ENCODE assay signal across 8 cellular contexts in the genomic region with DNA sequence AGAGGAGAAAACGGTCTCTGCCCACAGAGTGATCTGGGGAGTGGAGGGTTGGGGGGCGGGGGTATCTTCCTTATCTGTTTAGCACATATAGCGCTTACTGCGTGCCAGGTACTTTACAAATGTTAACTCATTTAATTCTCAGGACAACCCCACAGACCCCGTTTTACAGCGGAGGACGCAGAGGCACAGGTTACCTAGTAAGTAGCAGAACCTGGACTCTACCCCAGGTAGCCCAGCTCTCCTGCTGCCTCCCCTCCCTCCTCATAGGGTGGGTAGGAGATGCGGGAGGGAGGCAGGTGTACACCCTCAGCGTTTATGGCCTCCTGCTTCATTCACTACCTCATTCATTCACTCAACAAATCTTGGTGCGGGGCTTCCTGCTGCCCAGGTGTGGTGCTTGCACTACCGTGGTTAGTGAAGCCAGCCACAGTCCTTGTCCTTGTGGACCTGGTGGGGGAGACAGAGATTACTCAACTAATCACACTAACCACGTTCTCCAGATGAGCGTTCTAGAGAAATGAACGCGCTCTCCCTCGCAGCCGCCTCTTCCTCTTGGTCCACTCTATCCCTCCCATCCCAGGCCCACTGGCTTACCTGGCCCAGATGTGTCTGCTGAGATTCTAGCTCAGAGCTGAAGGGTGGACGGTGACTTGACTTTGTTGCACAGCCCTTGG.
DNase-seq lines count a peak whose midpoint lies in the region; ATAC-seq and TF ChIP-seq lines count a peak whose summit lies in the region.

No MANE protein-coding gene starts in this region.

- POLR2A ChIA-PET in T-cell (lab: Charles Lee): no interaction called here

- no peak overlapping the region for H3K4me3 Mint-ChIP-seq in natural killer cell treated with Interleukin-12 subunit alpha and Interleukin-12 subunit beta and Interleukin-15 and Interleukin-18, amount 100 ng/mL, for 72 hours
- H3K4me3 Mint-ChIP-seq in natural killer cell: no peak overlapping the region
- H3K4me3 Mint-ChIP-seq in T-cell: peak overlapping the region in 1 of 3 donors; percentile 65
- peak overlapping the region; percentile 74 for H3K4me3 Mint-ChIP-seq in type B pancreatic cell

- peak overlapping the region; percentile 69; the same call in 1 of the 2 replicates for H3K4me3 ChIP-seq in iPS-20b (ENCODE audit: low read length)

- peaks cover 14 to 32% of the 10 kb centered on the region in 2 donors for H3K27me3 Mint-ChIP-seq in natural killer cell treated with Interleukin-12 subunit alpha and Interleukin-12 subunit beta and Interleukin-15 and Interleukin-18, amount 100 ng/mL, for 72 hours
- H3K27me3 Mint-ChIP-seq in natural killer cell (ENCODE audit: low read depth in 2 of 2) (peaks cover 30 to 31% of the 10 kb centered on the region in 2 donors), T-cell (peaks cover 3 to 16% of the 10 kb centered on the region in 2 donors), type B pancreatic cell (peaks cover 49% of the 10 kb centered on the region)

- no peak for ATAC-seq in natural killer cell treated with Interleukin-12 subunit alpha and Interleukin-12 subunit beta and Interleukin-15 and Interleukin-18, amount 100 ng/mL, for 72 hours
- no peak for ATAC-seq in natural killer cell
- ATAC-seq in T-cell (replicated peaks in 1 of 4): peak in 3 of 4 experiments; percentile 18 to 29 (median 26)
- ATAC-seq in GM21360 (IDR thresholded peaks at IDR 0.05; ENCODE audit: unreplicated experiment): no peak
- no peak for ATAC-seq in omental fat pad (ENCODE audit: low FRiP score)

- H3K36me3 Mint-ChIP-seq in natural killer cell treated with Interleukin-12 subunit alpha and Interleukin-12 subunit beta and Interleukin-15 and Interleukin-18, amount 100 ng/mL, for 72 hours: no peaks in the 10 kb centered on the region
- H3K36me3 Mint-ChIP-seq in natural killer cell (no peaks in the 10 kb centered on the region), T-cell (no peaks in the 10 kb centered on the region), type B pancreatic cell (no peaks in the 10 kb centered on the region)

- no peak overlapping the region for H3K27ac Mint-ChIP-seq in natural killer cell treated with Interleukin-12 subunit alpha and Interleukin-12 subunit beta and Interleukin-15 and Interleukin-18, amount 100 ng/mL, for 72 hours
- H3K27ac Mint-ChIP-seq in natural killer cell (no peak overlapping the region), T-cell (no peak overlapping the region), type B pancreatic cell (no peak overlapping the region)

- CTCF ChIA-PET in T-cell (lab: Charles Lee): interaction anchor here (0.6 to 3.3 kb wide), 16 partner anchors 87 to 864 kb away, joined by 3 to 29 read pairs (median 4); no protein-coding TSS in a partner anchor

- H3K9me3 Mint-ChIP-seq in natural killer cell treated with Interleukin-12 subunit alpha and Interleukin-12 subunit beta and Interleukin-15 and Interleukin-18, amount 100 ng/mL, for 72 hours: no peaks in the 10 kb centered on the region
- H3K9me3 Mint-ChIP-seq in natural killer cell (no peaks in the 10 kb centered on the region), T-cell (peaks cover 0 to 4% (median 0%) of the 10 kb centered on the region in 3 donors), type B pancreatic cell (peaks cover 4% of the 10 kb centered on the region)

- H3K27ac ChIP-seq in iPS-20b (ENCODE audit: low read length): no peak overlapping the region

- intact Hi-C loops in natural killer cell (cut with micrococcal nuclease): loop anchor here (2.0 kb wide), 1 partner anchor 864 kb away; no protein-coding TSS in a partner anchor

- DNase-seq in natural killer cell treated with Interleukin-12 subunit alpha and Interleukin-12 subunit beta and Interleukin-15 and Interleukin-18, amount 100 ng/mL, for 72 hours (ENCODE audit: low spot score): peak; percentile 54
- DNase-seq in natural killer cell: no peak
- DNase-seq in T-cell: no peak
- DNase-seq in type B pancreatic cell (ENCODE audit: extremely low spot score, unreplicated experiment): no peak
- DNase-seq in SIG-M5 (lab: John Stamatoyannopoulos, UW): no peak
- no peak for DNase-seq in omental fat pad (ENCODE audit: low spot score)

- H3K36me3 ChIP-seq in iPS-20b (ENCODE audit: insufficient read depth, low read depth, low read length): no peaks in the 10 kb centered on the region

- H3K9me3 ChIP-seq in iPS-20b (ENCODE audit: insufficient read depth, low read depth, low read length): no peaks in the 10 kb centered on the region

- H3K4me1 Mint-ChIP-seq in natural killer cell treated with Interleukin-12 subunit alpha and Interleukin-12 subunit beta and Interleukin-15 and Interleukin-18, amount 100 ng/mL, for 72 hours (ENCODE audit: low read depth in 2 of 2): peaks cover 0 to 7% of the 10 kb centered on the region in 2 donors
- peaks cover 0 to 13% of the 10 kb centered on the region in 2 donors for H3K4me1 Mint-ChIP-seq in natural killer cell
- H3K4me1 Mint-ChIP-seq in T-cell: peaks cover 4 to 14% (median 5%) of the 10 kb centered on the region in 3 donors
- H3K4me1 Mint-ChIP-seq in type B pancreatic cell (ENCODE audit: unreplicated experiment): no peaks in the 10 kb centered on the region

- no peak for TF ChIP-seq CTCF in natural killer cell (IDR thresholded peaks at IDR 0.05)
- no peak for TF ChIP-seq CTCF in type B pancreatic cell (conservative IDR thresholded peaks at IDR 0.05)
- no peak for TF ChIP-seq CTCF in omental fat pad (IDR thresholded peaks at IDR 0.05)

- H3K27me3 ChIP-seq in iPS-20b (ENCODE audit: insufficient read depth, low read length): peaks cover 16% of the 10 kb centered on the region

- no peak overlapping the region for H3K9ac ChIP-seq in iPS-20b (ENCODE audit: low read depth, low read length)

- H3K4me1 ChIP-seq in iPS-20b (ENCODE audit: insufficient read depth, low read length): no peaks in the 10 kb centered on the region

Comparison
In these comparisons a context has a peak if more than half of its experiments do, and no peak if none do; other contexts are left out.
1. ATAC-seq: peak in T-cell (3 of 4); none in natural killer cell treated with Interleukin-12 subunit alpha and Interleukin-12 subunit beta and Interleukin-15 and Interleukin-18, amount 100 ng/mL, for 72 hours (0 of 2), natural killer cell (0 of 3), GM21360 (single experiment) and omental fat pad (single experiment).